8 cellular contexts compared by ENCODE assay signal in the genomic region with DNA sequence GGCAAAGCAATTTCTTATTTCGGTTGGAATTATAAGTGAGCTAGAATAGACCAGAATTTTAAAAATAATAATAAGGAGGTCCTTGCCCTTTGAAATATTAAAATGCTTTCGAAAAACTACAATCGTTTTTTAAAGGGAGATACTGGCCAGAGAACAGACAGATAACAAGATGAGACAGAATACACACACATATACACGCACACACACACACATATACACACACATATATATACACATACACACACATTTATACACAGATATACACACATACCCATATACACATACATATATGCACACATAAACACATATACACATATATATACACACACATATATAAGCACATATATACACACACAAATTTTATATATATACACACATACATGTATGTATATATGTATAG.
"Had no signal": no experiment of that assay in that cellular context is flagged by ENCODE, and none has a peak within 500 bp of the region (broad histone marks: within the 10 kb centered on the region; RNA-seq: fewer than 3 reads in every experiment).

No MANE protein-coding gene starts in this region.

- H3K4me3 ChIP-seq: GM12878 had no signal

- ATAC-seq: GM12878 had no signal

- DNase-seq: GDM1, GF-D8 had no signal

- FAIRE-seq: G401.6, GM12878, GM12891, GM12892, GM18507, GM19239 had no signal
